10 cellular contexts compared by ENCODE assay signal in genomic region chr13:96993660-96994029, GRCh38. TPM values are rescaled to one million over a fixed set of nuclear protein-coding genes. Genes with fewer than 3 reads are reported as not detected.
A peak's percentile ranks its signal among the peaks of the same experiment; 100 is the strongest.
DNase-seq lines count a peak whose midpoint lies in the region; ATAC-seq and TF ChIP-seq lines count a peak whose summit lies in the region.
"Had no signal": no experiment of that assay in that cellular context is flagged by ENCODE, and none has a peak within 500 bp of the region (broad histone marks: within the 10 kb centered on the region; RNA-seq: fewer than 3 reads in every experiment).

No MANE protein-coding gene starts in this region.

- H3K4me1 Mint-ChIP-seq in activated naive CD8-positive, alpha-beta T cell (ENCODE audit: low read depth): peaks cover 8% of the 10 kb centered on the region
- peaks cover 5% of the 10 kb centered on the region for H3K4me1 Mint-ChIP-seq in activated naive CD8-positive, alpha-beta T cell treated with anti-CD3 and anti-CD28 coated beads for 36 hours

- H3K9me3 Mint-ChIP-seq in activated naive CD8-positive, alpha-beta T cell (ENCODE audit: low read depth): peaks cover 4% of the 10 kb centered on the region
- peaks cover 5% of the 10 kb centered on the region for H3K9me3 Mint-ChIP-seq in activated naive CD8-positive, alpha-beta T cell treated with anti-CD3 and anti-CD28 coated beads for 36 hours

- H3K4me1 ChIP-seq in vagina: no peaks in the 10 kb centered on the region

- H3K4me2 ChIP-seq in neural cell (ENCODE audit: low read length): no peak overlapping the region

- H3K27ac ChIP-seq in neural cell (ENCODE audit: low read length) (no peak overlapping the region), vagina (no peak overlapping the region)
- H3K27ac ChIP-seq: adrenal gland had no signal

- no peak overlapping the region for H3K27ac Mint-ChIP-seq in activated naive CD8-positive, alpha-beta T cell
- H3K27ac Mint-ChIP-seq in activated naive CD8-positive, alpha-beta T cell treated with anti-CD3 and anti-CD28 coated beads for 36 hours: no peak overlapping the region

- H3K36me3 ChIP-seq in neural cell (ENCODE audit: insufficient read depth, low read length): no peaks in the 10 kb centered on the region
- H3K36me3 ChIP-seq in vagina: no peaks in the 10 kb centered on the region
- H3K36me3 ChIP-seq: adrenal gland had no signal

- H2AFZ ChIP-seq in neural cell (ENCODE audit: low read depth, low read length): peak overlapping the region; percentile 4

- no peak overlapping the region for H3K9ac ChIP-seq in neural cell (ENCODE audit: low read length)

- TF ChIP-seq POLR2A in vagina (IDR thresholded peaks at IDR 0.05): no peak

- H3K9me2 ChIP-seq in neural cell (ENCODE audit: insufficient read depth, low read length): no peaks in the 10 kb centered on the region

- no peak for TF ChIP-seq RAD21 in neural cell (conservative IDR thresholded peaks at IDR 0.05)

- no peak for TF ChIP-seq CTCF in fibroblast of pulmonary artery (IDR thresholded peaks at IDR 0.05; ENCODE audit: low read length, missing control alignments)
- no peak for TF ChIP-seq CTCF in neural cell (IDR thresholded peaks at IDR 0.05; ENCODE audit: poor library complexity, severe bottlenecking)
- TF ChIP-seq CTCF in vagina (IDR thresholded peaks at IDR 0.05): no peak

- no peaks in the 10 kb centered on the region for H4K20me1 ChIP-seq in neural cell (ENCODE audit: insufficient read depth)

- H3K79me2 ChIP-seq in neural cell (replicated peaks; ENCODE audit: insufficient read depth, low read length): no peaks in the 10 kb centered on the region

- H3K9me3 ChIP-seq in neural cell (ENCODE audit: low read length) (no peaks in the 10 kb centered on the region), vagina (no peaks in the 10 kb centered on the region)
- H3K9me3 ChIP-seq: adrenal gland had no signal

- intact Hi-C loops in vagina (cut with DNase I): no loop called here

- H3K27me3 ChIP-seq in neural cell (ENCODE audit: insufficient read depth, low read depth, low read length): peaks cover 20% of the 10 kb centered on the region
- no peaks in the 10 kb centered on the region for H3K27me3 ChIP-seq in vagina

- peak overlapping the region; percentile 64 for H3K4me3 Mint-ChIP-seq in activated naive CD8-positive, alpha-beta T cell
- no peak overlapping the region for H3K4me3 Mint-ChIP-seq in activated naive CD8-positive, alpha-beta T cell treated with anti-CD3 and anti-CD28 coated beads for 36 hours

- H3K4me3 ChIP-seq in fibroblast of pulmonary artery (replicated peaks; ENCODE audit: low read depth, low read length): peak overlapping the region; percentile 51
- H3K4me3 ChIP-seq in neural cell (ENCODE audit: low read length): peak overlapping the region; percentile 58
- H3K4me3 ChIP-seq in vagina: peak overlapping the region; percentile 43 to 50

- no peak for TF ChIP-seq EP300 in neural cell (conservative IDR thresholded peaks at IDR 0.05; ENCODE audit: poor library complexity, severe bottlenecking)

- DNase-seq in activated naive CD8-positive, alpha-beta T cell treated with anti-CD3 and anti-CD28 coated beads for 36 hours: no peak
- DNase-seq in fibroblast of pulmonary artery (ENCODE audit: low read depth) (no peak), vagina (ENCODE audit: extremely low spot score in 2 of 2) (no peak), UCSD-AML1 (lab: John Stamatoyannopoulos, UW; ENCODE audit: unreplicated experiment) (no peak), GM03348 (ENCODE audit: low spot score) (no peak)
- DNase-seq: adrenal gland, NCI-H524 treated with DMSO at 0.1 percent for 48 hours had no signal

- peaks cover 3% of the 10 kb centered on the region for H3K36me3 Mint-ChIP-seq in activated naive CD8-positive, alpha-beta T cell
- H3K36me3 Mint-ChIP-seq in activated naive CD8-positive, alpha-beta T cell treated with anti-CD3 and anti-CD28 coated beads for 36 hours: peaks cover 2% of the 10 kb centered on the region

- peaks cover 47% of the 10 kb centered on the region for H3K27me3 Mint-ChIP-seq in activated naive CD8-positive, alpha-beta T cell
- H3K27me3 Mint-ChIP-seq in activated naive CD8-positive, alpha-beta T cell treated with anti-CD3 and anti-CD28 coated beads for 36 hours: peaks cover 64% of the 10 kb centered on the region

- ATAC-seq in HG02571 (IDR thresholded peaks at IDR 0.05; ENCODE audit: unreplicated experiment): no peak

- H3F3A ChIP-seq in neural cell (ENCODE audit: insufficient read depth, low read length, poor library complexity, severe bottlenecking): no peaks in the 10 kb centered on the region

TF ChIP-seq in neural cell, 6 proteins besides CTCF, POLR2A, EP300 and RAD21:
- TF ChIP-seq REST (IDR thresholded peaks at IDR 0.05; ENCODE audit: borderline replicate concordance): no peak

RNA-seq across cellular contexts. Expression of gene OXGR1, which starts 0.6 kb away (rescaled TPM):
- not detected for total RNA-seq in activated naive CD8-positive, alpha-beta T cell treated with anti-CD3 and anti-CD28 coated beads for 36 hours
- not detected in 2 replicates for polyA plus RNA-seq in neural cell
- not detected in 2 replicates for polyA minus RNA-seq in neural cell
- total RNA-seq in vagina: 0.74 TPM
- total RNA-seq: adrenal gland had no signal
